Comparison of ENCODE assay signal across 24 cellular contexts in genomic region chr6:165232277-165232654, GRCh38.
DNase-seq lines count a peak whose midpoint lies in the region; FAIRE-seq and TF ChIP-seq lines count a peak whose summit lies in the region.
"Had no signal": no experiment of that assay in that cellular context is flagged by ENCODE, and none has a peak within 500 bp of the region (broad histone marks: within the 10 kb centered on the region; RNA-seq: fewer than 3 reads in every experiment).

No MANE protein-coding gene starts in this region.

- no peak for TF ChIP-seq CTCF in D721Med (IDR thresholded peaks at IDR 0.05; ENCODE audit: insufficient read depth, missing control alignments)

- H3K9me3 ChIP-seq in adipocyte (ENCODE audit: control insufficient read depth, low read length): peaks cover 8% of the 10 kb centered on the region
- H3K9me3 ChIP-seq: BE2C had no signal

- H3K36me3 ChIP-seq in adipocyte (ENCODE audit: control insufficient read depth, insufficient read depth, low read length, severe bottlenecking) (no peaks in the 10 kb centered on the region), rectal smooth muscle tissue (ENCODE audit: control insufficient read depth, insufficient read depth, low read length) (no peaks in the 10 kb centered on the region)
- H3K36me3 ChIP-seq: BE2C, brain microvascular endothelial cell, tibial artery had no signal

- H3K4me1 ChIP-seq in adipocyte (ENCODE audit: control insufficient read depth, insufficient read depth, low read length) (peaks cover 22% of the 10 kb centered on the region), rectal smooth muscle tissue (ENCODE audit: control insufficient read depth, insufficient read depth, low read length) (no peaks in the 10 kb centered on the region)
- H3K4me1 ChIP-seq: A549, BE2C, tibial artery had no signal

- H3K9ac ChIP-seq in adipocyte (ENCODE audit: low read length): peak overlapping the region; percentile 21
- no peak overlapping the region for H3K9ac ChIP-seq in rectal smooth muscle tissue (ENCODE audit: low read length)

- no peak for FAIRE-seq in D721Med (lab: Jason Lieb, UNC)
- FAIRE-seq: A549, HepG2 had no signal

- H3K27me3 ChIP-seq in adipocyte (replicated peaks; ENCODE audit: control insufficient read depth, insufficient read depth, low read length) (no peaks in the 10 kb centered on the region), rectal smooth muscle tissue (ENCODE audit: control insufficient read depth, insufficient read depth, low read length) (no peaks in the 10 kb centered on the region)
- H3K27me3 ChIP-seq: BE2C, brain microvascular endothelial cell, tibial artery had no signal

- H3K27ac ChIP-seq in rectal smooth muscle tissue (ENCODE audit: low read depth, low read length): peak overlapping the region; percentile 12
- H3K27ac ChIP-seq: A549, brain microvascular endothelial cell, coronary artery, HL-60, tibial artery, VCaP had no signal

- DNase-seq in Ammon's horn (ENCODE audit: low spot score) (peak; percentile 44), adipocyte (ENCODE audit: low read depth) (no peak), medulla oblongata (ENCODE audit: extremely low spot score) (peak; percentile 58), NCI-H146 treated with DMSO at 0.1 percent for 48 hours (lab: John Stamatoyannopoulos, UW; ENCODE audit: unreplicated experiment) (no peak), HuH-7 (ENCODE audit: low spot score) (no peak), D721Med (ENCODE audit: insufficient read length, low spot score) (no peak), DMS 273 treated with DMSO at 0.1 percent for 48 hours (lab: John Stamatoyannopoulos, UW) (no peak)
- DNase-seq: activated CD4-positive, alpha-beta T cell treated with anti-CD3 and anti-CD28 coated beads, Interleukin-2, amount 10 ng/mL, durations not matched to agents 7 days and 5 days; activated naive CD8-positive, alpha-beta T cell treated with anti-CD3 and anti-CD28 coated beads, Interleukin-2, amount 10 ng/mL, durations not matched to agents 7 days and 5 days; COR-L47; GOT3; naive thymus-derived CD4-positive, alpha-beta T cell; NCI-H2107; stimulated activated CD4-positive, alpha-beta T cell treated with anti-CD3 and anti-CD28 coated beads, Interleukin-4, amount 100 ng/mL, for 1 hour; stimulated activated naive CD4-positive, alpha-beta T cell; tibial artery had no signal

- H3K4me3 ChIP-seq in adipocyte (ENCODE audit: low read length) (no peak overlapping the region), rectal smooth muscle tissue (ENCODE audit: low read length) (no peak overlapping the region)
- H3K4me3 ChIP-seq: A549, coronary artery, tibial artery had no signal

Comparison
In these comparisons a context has a peak if more than half of its experiments do, and no peak if none do; other contexts are left out.
1. DNase-seq: peak in Ammon's horn (single experiment) and medulla oblongata (single experiment); none in adipocyte (single experiment), NCI-H146 treated with DMSO at 0.1 percent for 48 hours (single experiment), HuH-7 (single experiment), D721Med (single experiment) and DMS 273 treated with DMSO at 0.1 percent for 48 hours (single experiment).